In the genomic region with DNA sequence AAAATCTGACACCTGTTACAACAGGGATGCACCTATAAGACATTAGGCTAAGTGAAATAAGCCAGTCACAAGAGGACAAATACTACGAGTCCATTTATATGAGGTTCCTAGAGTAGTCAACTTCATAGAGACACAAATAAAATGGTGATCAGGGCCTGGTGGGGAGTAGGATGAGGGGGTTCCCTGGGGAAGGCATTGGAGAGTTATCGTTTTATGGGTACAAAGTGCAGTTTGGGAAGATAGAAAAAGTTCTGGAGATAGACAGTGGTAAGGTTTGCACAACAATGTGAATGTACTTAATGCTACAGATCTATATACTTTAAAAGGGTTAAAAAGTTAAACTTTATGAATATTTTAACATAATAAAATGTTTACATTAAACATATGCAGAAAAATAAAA, we compare ENCODE assay signal across 38 cellular contexts. TPM values are rescaled to one million over a fixed set of nuclear protein-coding genes. Genes with fewer than 3 reads are reported as not detected.
"Had no signal": no experiment of that assay in that cellular context is flagged by ENCODE, and none has a peak within 500 bp of the region (broad histone marks: within the 10 kb centered on the region; RNA-seq: fewer than 3 reads in every experiment).

No MANE protein-coding gene starts in this region.

- ATAC-seq: activated CD8-positive, alpha-beta T cell treated with anti-CD3 and anti-CD28 coated beads for 36 hours; activated naive CD8-positive, alpha-beta T cell treated with anti-CD3 and anti-CD28 coated beads, Interleukin-2, amount 50 U/mL, for 24 hours; activated T-cell treated with anti-CD3 and anti-CD28 coated beads, Interleukin-2, amount 50 U/mL, for 4 hours; activated T-cell treated with anti-CD3 and anti-CD28 coated beads, Interleukin-2, amount 50 U/mL, for 72 hours; T-cell; WTC11 had no signal

- H3K4me3 ChIP-seq: ascending aorta, cardiac muscle cell had no signal

- H3K27me3 ChIP-seq: ascending aorta, cardiac muscle cell had no signal

- H3K36me3 ChIP-seq: cardiac muscle cell, WERI-Rb-1 had no signal

- H3K27ac ChIP-seq: ascending aorta, WERI-Rb-1 had no signal

- H3K9me3 ChIP-seq: ascending aorta had no signal

- H3K27ac Mint-ChIP-seq: activated CD4-positive, alpha-beta memory T cell treated with anti-CD3 and anti-CD28 coated beads for 36 hours; activated CD4-positive, alpha-beta T cell treated with anti-CD3 and anti-CD28 coated beads, Interleukin-2, amount 10 ng/mL, durations not matched to agents 24 days and 14 days; activated CD8-positive, alpha-beta T cell treated with anti-CD3 and anti-CD28 coated beads for 36 hours; activated naive CD4-positive, alpha-beta T cell treated with anti-CD3 and anti-CD28 coated beads, Interleukin-2, amount 10 ng/mL, durations not matched to agents 7 days and 5 days; activated naive CD4-positive, alpha-beta T cell treated with anti-CD3 and anti-CD28 coated beads, Interleukin-2, amount 50 U/mL, for 24 hours; activated naive CD8-positive, alpha-beta T cell; activated naive CD8-positive, alpha-beta T cell treated with anti-CD3 and anti-CD28 coated beads, Interleukin-2, amount 10 ng/mL, durations not matched to agents 7 days and 5 days; activated naive CD8-positive, alpha-beta T cell treated with anti-CD3 and anti-CD28 coated beads, Interleukin-2, amount 50 U/mL, for 24 hours; activated T-helper 2 cell treated with anti-CD3 and anti-CD28 coated beads, Interferon-gamma antibody, Interleukin-2, Interleukin-4, amounts not matched to agents 10 μg/mL and 5 μg/mL and 100 μg/mL, durations not matched to agents 14 hours and 24 hours and 36 hours; brain; T-cell; T-helper 2 cell treated with Interferon-gamma antibody and Interleukin-4, amounts not matched to agents 5 μg/mL and 100 μg/mL, for 36 hours; WTC11 had no signal

- DNase-seq: activated CD4-positive, alpha-beta memory T cell treated with anti-CD3 and anti-CD28 coated beads for 36 hours; activated CD4-positive, alpha-beta T cell treated with anti-CD3 and anti-CD28 coated beads for 4 hours; activated CD4-positive, alpha-beta T cell treated with anti-CD3 and anti-CD28 coated beads, Interleukin-2, amount 10 ng/mL, durations not matched to agents 24 days and 14 days; activated CD4-positive, alpha-beta T cell treated with anti-CD3 and anti-CD28 coated beads, Interleukin-2, amount 50 U/mL, for 1 hour; activated CD4-positive, alpha-beta T cell treated with anti-CD3 and anti-CD28 coated beads, Interleukin-2, amount 50 U/mL, for 4 hours; activated CD4-positive, CD25-positive, alpha-beta regulatory T cell treated with anti-CD3 and anti-CD28 coated beads, Interleukin-2, amount 50 U/mL, for 72 hours; activated CD8-positive, alpha-beta memory T cell treated with anti-CD3 and anti-CD28 coated beads, Interleukin-2, amount 50 U/mL, for 4 hours; activated CD8-positive, alpha-beta T cell treated with anti-CD3 and anti-CD28 coated beads for 36 hours; activated effector memory CD4-positive, alpha-beta T cell treated with Interleukin-2 at 50 U/mL for 16 hours; activated gamma-delta T cell; activated naive CD4-positive, alpha-beta T cell treated with anti-CD3 and anti-CD28 coated beads, Interleukin-2, amount 10 ng/mL, durations not matched to agents 7 days and 5 days; activated naive CD4-positive, alpha-beta T cell treated with Interleukin-2 at 50 U/mL for 16 hours; activated naive CD8-positive, alpha-beta T cell treated with anti-CD3 and anti-CD28 coated beads, Interleukin-2, amount 10 ng/mL, durations not matched to agents 7 days and 5 days; activated naive CD8-positive, alpha-beta T cell treated with anti-CD3 and anti-CD28 coated beads, Interleukin-2, amount 50 U/mL, for 24 hours; activated T-cell treated with anti-CD3 and anti-CD28 coated beads for 4 hours; activated T-cell treated with anti-CD3 and anti-CD28 coated beads, Interleukin-2, amount 50 U/mL, for 1 hour; activated T-cell treated with anti-CD3 and anti-CD28 coated beads, Interleukin-2, amount 50 U/mL, for 4 hours; activated T-cell treated with anti-CD3 and anti-CD28 coated beads, Interleukin-2, amount 50 U/mL, for 72 hours; amygdala; anterior cingulate cortex; caudate nucleus; cerebellar nuclear complex; T-cell; T-helper 2 cell; T-helper 9 cell; WERI-Rb-1 had no signal

- H3K27me3 Mint-ChIP-seq: activated CD4-positive, alpha-beta memory T cell treated with anti-CD3 and anti-CD28 coated beads for 36 hours; activated CD4-positive, alpha-beta T cell treated with anti-CD3 and anti-CD28 coated beads, Interleukin-2, amount 10 ng/mL, durations not matched to agents 24 days and 14 days; activated CD8-positive, alpha-beta T cell treated with anti-CD3 and anti-CD28 coated beads for 36 hours; activated naive CD4-positive, alpha-beta T cell treated with anti-CD3 and anti-CD28 coated beads, Interleukin-2, amount 10 ng/mL, durations not matched to agents 7 days and 5 days; activated naive CD4-positive, alpha-beta T cell treated with anti-CD3 and anti-CD28 coated beads, Interleukin-2, amount 50 U/mL, for 24 hours; activated naive CD8-positive, alpha-beta T cell; activated naive CD8-positive, alpha-beta T cell treated with anti-CD3 and anti-CD28 coated beads, Interleukin-2, amount 10 ng/mL, durations not matched to agents 7 days and 5 days; activated naive CD8-positive, alpha-beta T cell treated with anti-CD3 and anti-CD28 coated beads, Interleukin-2, amount 50 U/mL, for 24 hours; brain; central memory CD8-positive, alpha-beta T cell; T-cell had no signal

- H3K4me3 Mint-ChIP-seq: activated CD4-positive, alpha-beta memory T cell treated with anti-CD3 and anti-CD28 coated beads for 36 hours; activated CD4-positive, alpha-beta T cell treated with anti-CD3 and anti-CD28 coated beads, Interleukin-2, amount 10 ng/mL, durations not matched to agents 24 days and 14 days; activated CD8-positive, alpha-beta T cell treated with anti-CD3 and anti-CD28 coated beads for 36 hours; activated naive CD4-positive, alpha-beta T cell treated with anti-CD3 and anti-CD28 coated beads, Interleukin-2, amount 10 ng/mL, durations not matched to agents 7 days and 5 days; activated naive CD4-positive, alpha-beta T cell treated with anti-CD3 and anti-CD28 coated beads, Interleukin-2, amount 50 U/mL, for 24 hours; activated naive CD8-positive, alpha-beta T cell; activated naive CD8-positive, alpha-beta T cell treated with anti-CD3 and anti-CD28 coated beads, Interleukin-2, amount 10 ng/mL, durations not matched to agents 7 days and 5 days; activated naive CD8-positive, alpha-beta T cell treated with anti-CD3 and anti-CD28 coated beads, Interleukin-2, amount 50 U/mL, for 24 hours; activated T-cell treated with anti-CD3 and anti-CD28 coated beads, Interleukin-2, amount 50 U/mL, for 4 hours; activated T-cell treated with anti-CD3 and anti-CD28 coated beads, Interleukin-2, amount 50 U/mL, for 72 hours; brain; central memory CD8-positive, alpha-beta T cell; T-cell; T-helper 2 cell treated with Interferon-gamma antibody and Interleukin-4, amounts not matched to agents 5 μg/mL and 100 μg/mL, for 36 hours; WTC11 had no signal

- H3K9me3 Mint-ChIP-seq: activated CD4-positive, alpha-beta memory T cell treated with anti-CD3 and anti-CD28 coated beads for 36 hours; activated CD4-positive, alpha-beta T cell treated with anti-CD3 and anti-CD28 coated beads, Interleukin-2, amount 10 ng/mL, durations not matched to agents 24 days and 14 days; activated CD8-positive, alpha-beta T cell treated with anti-CD3 and anti-CD28 coated beads for 36 hours; activated naive CD4-positive, alpha-beta T cell treated with anti-CD3 and anti-CD28 coated beads, Interleukin-2, amount 10 ng/mL, durations not matched to agents 7 days and 5 days; activated naive CD4-positive, alpha-beta T cell treated with anti-CD3 and anti-CD28 coated beads, Interleukin-2, amount 50 U/mL, for 24 hours; activated T-cell treated with anti-CD3 and anti-CD28 coated beads, Interleukin-2, amount 50 U/mL, for 4 hours; activated T-cell treated with anti-CD3 and anti-CD28 coated beads, Interleukin-2, amount 50 U/mL, for 72 hours; activated T-helper 2 cell treated with anti-CD3 and anti-CD28 coated beads, Interferon-gamma antibody, Interleukin-2, Interleukin-4, amounts not matched to agents 10 μg/mL and 5 μg/mL and 100 μg/mL, durations not matched to agents 14 hours and 24 hours and 36 hours; central memory CD8-positive, alpha-beta T cell had no signal

- H3K4me1 ChIP-seq: ascending aorta had no signal

- H3K4me1 Mint-ChIP-seq: activated naive CD4-positive, alpha-beta T cell treated with anti-CD3 and anti-CD28 coated beads, Interleukin-2, amount 50 U/mL, for 24 hours; brain; central memory CD8-positive, alpha-beta T cell; T-cell had no signal

RNA-seq across cellular contexts. Expression of gene B3GNT6, which starts 31.4 kb away (rescaled TPM):
- total RNA-seq: activated CD4-positive, alpha-beta memory T cell treated with anti-CD3 and anti-CD28 coated beads for 36 hours; activated CD4-positive, alpha-beta T cell treated with anti-CD3 and anti-CD28 coated beads, Interleukin-2, amount 10 ng/mL, durations not matched to agents 24 days and 14 days; activated CD8-positive, alpha-beta memory T cell treated with anti-CD3 and anti-CD28 coated beads for 36 hours; activated CD8-positive, alpha-beta T cell treated with anti-CD3 and anti-CD28 coated beads for 36 hours; activated naive CD8-positive, alpha-beta T cell treated with anti-CD3 and anti-CD28 coated beads, Interleukin-2, amount 10 ng/mL, durations not matched to agents 7 days and 5 days; activated T-cell treated with anti-CD3 and anti-CD28 coated beads, Interleukin-2, amount 50 U/mL, for 4 hours; activated T-cell treated with anti-CD3 and anti-CD28 coated beads, Interleukin-2, amount 50 U/mL, for 72 hours; activated T-helper 2 cell treated with anti-CD3 and anti-CD28 coated beads, Interferon-gamma antibody, Interleukin-2, Interleukin-4, amounts not matched to agents 10 μg/mL and 5 μg/mL and 100 μg/mL, durations not matched to agents 14 hours and 24 hours and 36 hours; ascending aorta; cardiac muscle cell; chondrocyte; T-helper 1 cell treated with Interleukin-12 subunit alpha and Interleukin-12 subunit beta and Interleukin-4 antibody, amounts not matched to agents 30 ng/mL and 1 ng/mL, for 36 hours had no signal
- polyA plus RNA-seq: cardiac muscle cell had no signal
